In the genomic region with DNA sequence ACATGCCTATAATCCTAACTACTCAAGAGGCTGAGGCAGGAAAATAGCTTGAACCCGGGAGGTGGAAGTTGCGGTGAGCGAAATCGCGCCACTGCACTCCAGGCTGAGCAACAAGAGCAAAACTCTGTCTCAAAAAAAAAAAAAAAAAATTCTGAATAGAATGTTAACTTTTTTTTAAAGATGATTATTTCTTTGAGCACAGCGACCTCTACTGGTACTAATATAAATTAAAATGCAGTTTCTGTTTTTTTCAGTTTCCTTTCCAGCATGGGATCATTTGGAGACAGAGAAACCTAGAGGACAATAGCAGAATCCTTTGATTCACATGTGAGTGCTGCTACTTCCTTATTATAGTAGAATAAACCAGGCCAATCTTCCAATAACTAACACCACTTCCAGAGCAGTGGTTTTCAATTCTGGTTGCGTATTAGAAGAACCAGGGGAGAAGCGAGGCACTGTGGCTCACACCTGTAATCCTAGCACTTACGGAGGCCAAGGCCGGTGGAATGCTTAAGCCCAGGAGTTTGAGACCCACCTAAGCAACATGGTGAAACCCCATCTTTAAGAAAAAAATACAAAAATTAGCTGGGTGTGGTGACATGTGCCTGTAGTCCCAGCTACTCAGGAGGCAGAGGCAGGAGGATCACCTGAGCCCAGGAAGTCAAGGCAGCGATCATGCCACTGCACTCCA, we compare ENCODE assay signal across 8 cellular contexts. TPM values are rescaled to one million over a fixed set of nuclear protein-coding genes. Genes with fewer than 3 reads are reported as not detected.
A peak's percentile ranks its signal among the peaks of the same experiment; 100 is the strongest.
DNase-seq lines count a peak whose midpoint lies in the region; ATAC-seq, FAIRE-seq and TF ChIP-seq lines count a peak whose summit lies in the region.

No MANE protein-coding gene starts in this region.

- DNase-seq in EH (ENCODE audit: low read depth): peak; percentile 54
- peak; percentile 24 to 61 for DNase-seq in fibroblast of lung (ENCODE audit: low read depth in 2 of 2)
- DNase-seq in osteocyte (ENCODE audit: extremely low spot score, unreplicated experiment): no peak
- DNase-seq in posterior cingulate gyrus: no peak

- no peaks in the 10 kb centered on the region for H3K9me3 Mint-ChIP-seq in osteocyte (ENCODE audit: unreplicated experiment)

- H3K4me1 Mint-ChIP-seq in osteocyte (ENCODE audit: unreplicated experiment): peaks cover 28% of the 10 kb centered on the region

- H3K36me3 ChIP-seq in fibroblast of lung (ENCODE audit: control insufficient read depth, insufficient read depth, low read length): peaks cover 14% of the 10 kb centered on the region

- no peaks in the 10 kb centered on the region for H3K9me3 ChIP-seq in fibroblast of lung (ENCODE audit: control insufficient read depth, insufficient read depth, low read depth, low read length)

- no peaks in the 10 kb centered on the region for H3K27me3 Mint-ChIP-seq in osteocyte (ENCODE audit: unreplicated experiment)

- intact Hi-C loops in posterior cingulate gyrus (cut with DNase I): loop anchor here (2.0 kb wide), 1 partner anchor 160 kb away; no protein-coding TSS in a partner anchor

- no peak overlapping the region for H2AFZ ChIP-seq in fibroblast of lung (ENCODE audit: low read length)

- FAIRE-seq in TTC549 (lab: Jason Lieb, UNC): peak; percentile 97

- no peak overlapping the region for H3K4me3 Mint-ChIP-seq in osteocyte (ENCODE audit: unreplicated experiment)

- H3K27ac Mint-ChIP-seq in osteocyte (ENCODE audit: unreplicated experiment): peak overlapping the region; percentile 31

- no peak overlapping the region for H3K4me3 ChIP-seq in fibroblast of lung (replicated peaks in 1 of 4; ENCODE audit: control extremely low read depth in 1 of 4, insufficient read depth in 1 of 4, low read depth in 3 of 4, low read length in 4 of 4)

- H4K20me1 ChIP-seq in fibroblast of lung (ENCODE audit: control insufficient read depth, extremely low read depth, insufficient read depth, low read length): no peaks in the 10 kb centered on the region

- no peak overlapping the region for H3K9ac ChIP-seq in fibroblast of lung (ENCODE audit: insufficient read depth, low read length)

- no peak for ATAC-seq in HG03280 (IDR thresholded peaks at IDR 0.05; ENCODE audit: unreplicated experiment)
- ATAC-seq in HG03175 (IDR thresholded peaks at IDR 0.05; ENCODE audit: unreplicated experiment): no peak

- peaks cover 25% of the 10 kb centered on the region for H3K79me2 ChIP-seq in fibroblast of lung (ENCODE audit: control insufficient read depth, insufficient read depth, low read length)

- TF ChIP-seq CTCF in LNCAP (IDR thresholded peaks at IDR 0.05): peak; percentile 48
- peak in 1 of 2 donors; percentile 24 for TF ChIP-seq CTCF in fibroblast of lung (conservative IDR thresholded peaks at IDR 0.05 in 1 of 2, IDR thresholded peaks at IDR 0.05 in 1 of 2; ENCODE audit: low read depth in 1 of 2, low read length in 2 of 2)
- TF ChIP-seq CTCF in osteocyte (IDR thresholded peaks at IDR 0.05): peak; percentile 60

- H3K27me3 ChIP-seq in fibroblast of lung (ENCODE audit: control insufficient read depth, insufficient read depth, low read length): no peaks in the 10 kb centered on the region

- no peak overlapping the region for H3K27ac ChIP-seq in fibroblast of lung (ENCODE audit: insufficient read depth, low read length)

- peaks cover 26% of the 10 kb centered on the region for H3K36me3 Mint-ChIP-seq in osteocyte (ENCODE audit: unreplicated experiment)

- peaks cover under 1% of the 10 kb centered on the region for H3K4me1 ChIP-seq in fibroblast of lung (ENCODE audit: control insufficient read depth, extremely low read depth, insufficient read depth, low read length)

- no peak overlapping the region for H3K4me2 ChIP-seq in fibroblast of lung (ENCODE audit: extremely low read depth, insufficient read depth, low read length)

RNA-seq across cellular contexts. Expression of a gene that starts 10.2 kb away (rescaled TPM):
- 69.9 and 118 TPM in 2 replicates for total RNA-seq in fibroblast of lung
- 193 and 301 TPM in 2 replicates for polyA plus RNA-seq in fibroblast of lung
- polyA plus RNA-seq in fibroblast of lung (2012): 153 and 213 TPM in 2 replicates
- polyA minus RNA-seq in fibroblast of lung (ENCODE audit: low replicate concordance): 55.2 and 68.9 TPM in 2 replicates
- 100 and 103 TPM in 2 replicates for total RNA-seq in osteocyte

RNA-seq across cellular contexts. Expression of a gene that starts 37.0 kb away (rescaled TPM):
- total RNA-seq in fibroblast of lung: 15.0 and 18.7 TPM in 2 replicates
- polyA plus RNA-seq in fibroblast of lung: 8.2 and 12.3 TPM in 2 replicates
- polyA plus RNA-seq in fibroblast of lung (2012): 11.5 and 16.9 TPM in 2 replicates
- 3.9 TPM in 1 of 2 replicates, not detected in the other for polyA minus RNA-seq in fibroblast of lung (ENCODE audit: low replicate concordance)
- total RNA-seq in osteocyte: 11.3 and 12.3 TPM in 2 replicates

Comparison
In these comparisons a context has a peak if more than half of its experiments do, and no peak if none do; other contexts are left out.
1. DNase-seq: peak in EH (single experiment) and fibroblast of lung (2 of 2); none in osteocyte (single experiment) and posterior cingulate gyrus (0 of 10).